Comparison of ENCODE assay signal across 8 cellular contexts in genomic region chr17:28571255-28572122, GRCh38. TPM values are rescaled to one million over a fixed set of nuclear protein-coding genes. Genes with fewer than 3 reads are reported as not detected.
DNase-seq lines count a peak whose midpoint lies in the region; ATAC-seq lines count a peak whose summit lies in the region.

Gene PIGS, minus strand, starts transcription at chr17:28571524. Its CDS starts 28 bp downstream, at chr17:28571496.

- peak within 1 kb of the TSS; percentile 95 to 98 (median 97) for H3K4me3 Mint-ChIP-seq in CD8-positive, alpha-beta memory T cell

- peaks cover 45% of the 10 kb centered on the region for H3K4me1 ChIP-seq in CD8-positive, alpha-beta memory T cell (ENCODE audit: insufficient read depth, low read length)
- peaks cover 30% of the 10 kb centered on the region for H3K4me1 ChIP-seq in effector memory CD4-positive, alpha-beta T cell (ENCODE audit: control insufficient read depth, insufficient read depth, low read length, poor library complexity, severe bottlenecking)

- peak within 1 kb of the TSS; percentile 98 for H3K4me3 ChIP-seq in CD8-positive, alpha-beta memory T cell (ENCODE audit: low read length)
- peak within 1 kb of the TSS; percentile 95 for H3K4me3 ChIP-seq in effector memory CD4-positive, alpha-beta T cell (ENCODE audit: insufficient read depth, low read depth, low read length, poor library complexity, severe bottlenecking)

- H3K27me3 Mint-ChIP-seq in CD8-positive, alpha-beta memory T cell: no peaks in the 10 kb centered on the region

- H3K27ac Mint-ChIP-seq in CD8-positive, alpha-beta memory T cell: peak within 1 kb of the TSS; percentile 88 to 97 (median 95)

- peaks cover 59 to 79% (median 60%) of the 10 kb centered on the region in 3 donors for H3K4me1 Mint-ChIP-seq in CD8-positive, alpha-beta memory T cell

- peak; percentile 86 to 93 (median 89) for DNase-seq in CD8-positive, alpha-beta memory T cell
- DNase-seq in HT-29 (ENCODE audit: low spot score) (peak; percentile 88), NOMO-1 treated with DMSO at 0.1 percent for 48 hours (lab: John Stamatoyannopoulos, UW; ENCODE audit: unreplicated experiment) (peak; percentile 95), medulla oblongata (ENCODE audit: extremely low spot score) (peak; percentile 96)
- peak; percentile 79 to 87 for DNase-seq in activated CD8-positive, alpha-beta memory T cell treated with anti-CD3 and anti-CD28 coated beads for 4 hours (ENCODE audit: low read depth in 2 of 2)
- DNase-seq in effector memory CD4-positive, alpha-beta T cell: peak; percentile 84 to 89 (median 86)
- peak; percentile 85 to 91 (median 90) for DNase-seq in stimulated activated CD4-positive, alpha-beta T cell treated with anti-CD3 and anti-CD28 coated beads, TNF-alpha, amount 100 ng/mL, for 48 hours (ENCODE audit: low read depth in 3 of 3)

- POLR2A ChIA-PET in CD8-positive, alpha-beta memory T cell (lab: Charles Lee): interaction anchor here (0.6 to 3.8 kb wide), 5 partner anchors 17 to 996 kb away, joined by 3 to 39 read pairs (median 4); partner anchors contain the start of genes ABHD15, BLTP2 and SPAG5

- H3K9me3 ChIP-seq in CD8-positive, alpha-beta memory T cell (ENCODE audit: low read length): no peaks in the 10 kb centered on the region
- H3K9me3 ChIP-seq in effector memory CD4-positive, alpha-beta T cell (ENCODE audit: control insufficient read depth, low read length): no peaks in the 10 kb centered on the region

- H3K36me3 ChIP-seq in CD8-positive, alpha-beta memory T cell (ENCODE audit: insufficient read depth, low read length): no peaks in the 10 kb centered on the region
- peaks cover 5% of the 10 kb centered on the region for H3K36me3 ChIP-seq in effector memory CD4-positive, alpha-beta T cell (ENCODE audit: control insufficient read depth, insufficient read depth, low read length)

- H3K36me3 Mint-ChIP-seq in CD8-positive, alpha-beta memory T cell: peaks cover 0 to 32% (median 6%) of the 10 kb centered on the region in 3 donors

- CTCF ChIA-PET in CD8-positive, alpha-beta memory T cell (lab: Charles Lee): interaction anchor here (0.9 to 3.3 kb wide), 5 partner anchors 20 to 553 kb away, joined by 3 to 13 read pairs (median 4); partner anchors contain the start of genes SPAG5 and UNC119

- ATAC-seq in GM19468 (IDR thresholded peaks at IDR 0.05; ENCODE audit: extremely low read depth, unreplicated experiment): peak; percentile 53

- peak within 1 kb of the TSS; percentile 78 for H3K27ac ChIP-seq in CD8-positive, alpha-beta memory T cell (ENCODE audit: low read depth, low read length)
- H3K27ac ChIP-seq in effector memory CD4-positive, alpha-beta T cell (ENCODE audit: insufficient read depth, low read length, poor library complexity, severe bottlenecking): peak within 1 kb of the TSS; percentile 81

- no peaks in the 10 kb centered on the region for H3K9me3 Mint-ChIP-seq in CD8-positive, alpha-beta memory T cell

- H3K27me3 ChIP-seq in CD8-positive, alpha-beta memory T cell (ENCODE audit: insufficient read depth, low read length, poor library complexity, severe bottlenecking): no peaks in the 10 kb centered on the region
- H3K27me3 ChIP-seq in effector memory CD4-positive, alpha-beta T cell (replicated peaks; ENCODE audit: control insufficient read depth, insufficient read depth, low read length, poor library complexity, severe bottlenecking): no peaks in the 10 kb centered on the region

RNA-seq across cellular contexts. Expression of gene PIGS, which starts in this region (rescaled TPM):
- total RNA-seq in CD8-positive, alpha-beta memory T cell: 10 to 100 TPM; 48.7 to 50.0 TPM
- 61.0 TPM for polyA plus RNA-seq in CD8-positive, alpha-beta memory T cell
- total RNA-seq in HT-29 (2014; rRNA removed; shearing (Covaris generic)): 62.5 and 65.8 TPM in 2 replicates

Comparison
In these comparisons a context has a peak if more than half of its experiments do, and no peak if none do; other contexts are left out.
1. Peak in every context shown above with its lines: DNase-seq, ATAC-seq, H3K4me3 ChIP-seq and H3K27ac ChIP-seq.